7 cellular contexts compared by ENCODE assay signal in genomic region chr7:123682690-123683089, GRCh38. TPM values are rescaled to one million over a fixed set of nuclear protein-coding genes. Genes with fewer than 3 reads are reported as not detected.
DNase-seq lines count a peak whose midpoint lies in the region; ATAC-seq lines count a peak whose summit lies in the region.

No MANE protein-coding gene starts in this region.

- H3K27ac Mint-ChIP-seq in stimulated activated effector memory CD8-positive, alpha-beta T cell treated with anti-CD3 and anti-CD28 coated beads, Interleukin-12 subunit alpha, Interleukin-12 subunit beta, amount 100 ng/mL, for 72 hours, result no peak overlapping the region

- H3K4me1 ChIP-seq in adipocyte (ENCODE audit: control insufficient read depth, insufficient read depth, low read length) (peaks cover 14% of the 10 kb centered on the region), right cardiac atrium (ENCODE audit: control insufficient read depth, insufficient read depth, low read length) (peaks cover 2% of the 10 kb centered on the region)

- H3K4me3 ChIP-seq in adipocyte (ENCODE audit: low read length), result no peak overlapping the region
- no peak overlapping the region for H3K4me3 ChIP-seq in right cardiac atrium (ENCODE audit: low read length)

- H3K4me1 Mint-ChIP-seq in stimulated activated effector memory CD8-positive, alpha-beta T cell treated with anti-CD3 and anti-CD28 coated beads, Interleukin-12 subunit alpha, Interleukin-12 subunit beta, amount 100 ng/mL, for 72 hours, result no peaks in the 10 kb centered on the region

- H3K4me3 Mint-ChIP-seq in stimulated activated effector memory CD8-positive, alpha-beta T cell treated with anti-CD3 and anti-CD28 coated beads, Interleukin-12 subunit alpha, Interleukin-12 subunit beta, amount 100 ng/mL, for 72 hours, result no peak overlapping the region

- H3K9me3 Mint-ChIP-seq in stimulated activated effector memory CD8-positive, alpha-beta T cell treated with anti-CD3 and anti-CD28 coated beads, Interleukin-12 subunit alpha, Interleukin-12 subunit beta, amount 100 ng/mL, for 72 hours, result no peaks in the 10 kb centered on the region

- intact Hi-C loops in right cardiac atrium (cut with DNase I), result loop anchor here in 3 of 4 donors (5.0 to 10.0 kb wide), 3 partner anchors 48 to 185 kb away; no protein-coding TSS in a partner anchor

- H3K36me3 Mint-ChIP-seq in stimulated activated effector memory CD8-positive, alpha-beta T cell treated with anti-CD3 and anti-CD28 coated beads, Interleukin-12 subunit alpha, Interleukin-12 subunit beta, amount 100 ng/mL, for 72 hours, result peaks cover 62% of the 10 kb centered on the region

- no peak overlapping the region for H3K9ac ChIP-seq in adipocyte (ENCODE audit: low read length)

- peak; percentile 66 for ATAC-seq in GM21786 (IDR thresholded peaks at IDR 0.05; ENCODE audit: unreplicated experiment)
- ATAC-seq in right cardiac atrium, result peak; percentile 39 to 43
- ATAC-seq in stimulated activated effector memory CD8-positive, alpha-beta T cell treated with anti-CD3 and anti-CD28 coated beads, Interleukin-12 subunit alpha, Interleukin-12 subunit beta, amount 100 ng/mL, for 72 hours, result peak; percentile 49

- DNase-seq in GM03348 (ENCODE audit: low spot score), result peak; percentile 41
- DNase-seq in NCI-H1092 treated with DMSO at 0.1 percent for 48 hours (lab: John Stamatoyannopoulos, UW), result peak; percentile 42
- DNase-seq in adipocyte (ENCODE audit: low read depth), result peak; percentile 87
- no peak for DNase-seq in right cardiac atrium
- no peak for DNase-seq in stimulated activated effector memory CD8-positive, alpha-beta T cell treated with anti-CD3 and anti-CD28 coated beads, Interleukin-12 subunit alpha, Interleukin-12 subunit beta, amount 100 ng/mL, for 72 hours (ENCODE audit: low spot score in 2 of 2)
- DNase-seq in activated gamma-delta T cell treated with Interleukin-2 at 50 U/mL for 16 hours, result no peak

- no peaks in the 10 kb centered on the region for H3K27me3 ChIP-seq in adipocyte (replicated peaks; ENCODE audit: control insufficient read depth, insufficient read depth, low read length)
- no peaks in the 10 kb centered on the region for H3K27me3 ChIP-seq in right cardiac atrium (ENCODE audit: control insufficient read depth, insufficient read depth)

- H3K9me3 ChIP-seq in adipocyte (ENCODE audit: control insufficient read depth, low read length) (no peaks in the 10 kb centered on the region), right cardiac atrium (ENCODE audit: control insufficient read depth, low read length) (no peaks in the 10 kb centered on the region)

- H3K27ac ChIP-seq in right cardiac atrium (ENCODE audit: low read length), result no peak overlapping the region

- H3K36me3 ChIP-seq in adipocyte (ENCODE audit: control insufficient read depth, insufficient read depth, low read length, severe bottlenecking), result peaks cover 55% of the 10 kb centered on the region

- 70% methylated on average over 1 of the region's 1 CpG for WGBS in right cardiac atrium

RNA-seq across cellular contexts. Expression of gene LMOD2, which starts 27.0 kb away (rescaled TPM):
- 100 to 1,000 TPM; 258 to 704 (median 329) TPM for total RNA-seq in right cardiac atrium
- polyA plus RNA-seq in right cardiac atrium, result 849 TPM

Comparison
In these comparisons a context has a peak if more than half of its experiments do, and no peak if none do; other contexts are left out.
1. DNase-seq: peak in GM03348 (single experiment), NCI-H1092 treated with DMSO at 0.1 percent for 48 hours (single experiment) and adipocyte (single experiment); none in right cardiac atrium (0 of 3), stimulated activated effector memory CD8-positive, alpha-beta T cell treated with anti-CD3 and anti-CD28 coated beads, Interleukin-12 subunit alpha, Interleukin-12 subunit beta, amount 100 ng/mL, for 72 hours (0 of 2) and activated gamma-delta T cell treated with Interleukin-2 at 50 U/mL for 16 hours (single experiment).
2. Peak in every context shown above with its lines, with median percentiles within 50 percentile points of each other: ATAC-seq.